ENCODE assay signal across 16 cellular contexts in genomic region chr17:73011016-73011486, GRCh38.
A peak's percentile ranks its signal among the peaks of the same experiment; 100 is the strongest.
DNase-seq lines count a peak whose midpoint lies in the region; ATAC-seq and TF ChIP-seq lines count a peak whose summit lies in the region.
"Had no signal": no experiment of that assay in that cellular context is flagged by ENCODE, and none has a peak within 500 bp of the region (broad histone marks: within the 10 kb centered on the region; RNA-seq: fewer than 3 reads in every experiment).

No MANE protein-coding gene starts in this region.

- H3K27ac ChIP-seq in AG04450 (ENCODE audit: low read depth, low read length) (peak overlapping the region; percentile 21), hepatocyte (no peak overlapping the region), substantia nigra (ENCODE audit: low read depth, low read length, poor library complexity, severe bottlenecking) (no peak overlapping the region)
- H3K27ac ChIP-seq in CD4-positive, alpha-beta memory T cell (ENCODE audit: low read depth, low read length) = no peak overlapping the region
- H3K27ac ChIP-seq: colonic mucosa, gastroesophageal sphincter, ovary, PC-9 had no signal

- peak overlapping the region in 6 of 7 donors; percentile 30 to 93 (median 81) for H3K27ac Mint-ChIP-seq in CD4-positive, alpha-beta memory T cell
- H3K27ac Mint-ChIP-seq in T-helper 2 cell treated with Interferon-gamma antibody and Interleukin-4, amounts not matched to agents 5 μg/mL and 100 μg/mL, for 36 hours = peak overlapping the region; percentile 82

- H3K4me3 ChIP-seq in AG04450 (ENCODE audit: low read depth, low read length) = no peak overlapping the region
- H3K4me3 ChIP-seq in CD4-positive, alpha-beta memory T cell (ENCODE audit: low read length in 2 of 2) = no peak overlapping the region
- H3K4me3 ChIP-seq in hepatocyte = no peak overlapping the region
- H3K4me3 ChIP-seq: colonic mucosa, gastroesophageal sphincter, ovary, PC-9 had no signal

- TF ChIP-seq CTCF in AG04450 (IDR thresholded peaks at IDR 0.05; ENCODE audit: low read depth, low read length) (no peak), hepatocyte (IDR thresholded peaks at IDR 0.05; ENCODE audit: poor library complexity) (no peak)

- peaks cover 1 to 4% of the 10 kb centered on the region in 2 donors for H3K36me3 Mint-ChIP-seq in CD4-positive, alpha-beta memory T cell
- H3K36me3 Mint-ChIP-seq in T-helper 2 cell treated with Interferon-gamma antibody and Interleukin-4, amounts not matched to agents 5 μg/mL and 100 μg/mL, for 36 hours (ENCODE audit: low read depth) = no peaks in the 10 kb centered on the region

- no peaks in the 10 kb centered on the region for H3K79me2 ChIP-seq in hepatocyte

- CTCF ChIA-PET in AG04450 (lab: Charles Lee) = no interaction called here
- CTCF ChIA-PET in CD4-positive, alpha-beta memory T cell (lab: Charles Lee; ENCODE audit: partially characterized antibody) = no interaction called here

- H3K9me3 Mint-ChIP-seq in CD4-positive, alpha-beta memory T cell = peaks cover 0 to 1% (median 0%) of the 10 kb centered on the region in 8 donors
- no peaks in the 10 kb centered on the region for H3K9me3 Mint-ChIP-seq in T-helper 2 cell treated with Interferon-gamma antibody and Interleukin-4, amounts not matched to agents 5 μg/mL and 100 μg/mL, for 36 hours

- H4K20me1 ChIP-seq in hepatocyte (ENCODE audit: insufficient read depth, poor library complexity, severe bottlenecking) = no peaks in the 10 kb centered on the region

- intact Hi-C loops in CD4-positive, alpha-beta memory T cell (cut with micrococcal nuclease) = no loop called here
- intact Hi-C loops in left colon (cut with DNase I, micrococcal nuclease) = no loop called here

- peaks cover 11% of the 10 kb centered on the region for H3K4me1 ChIP-seq in CD4-positive, alpha-beta memory T cell (ENCODE audit: insufficient read depth, low read length)
- H3K4me1 ChIP-seq in hepatocyte (ENCODE audit: insufficient read depth) = no peaks in the 10 kb centered on the region
- H3K4me1 ChIP-seq: colonic mucosa, gastroesophageal sphincter had no signal

- H3K9me2 ChIP-seq in hepatocyte (replicated peaks; ENCODE audit: insufficient read depth) = no peaks in the 10 kb centered on the region

- H3K36me3 ChIP-seq in CD4-positive, alpha-beta memory T cell (ENCODE audit: insufficient read depth, low read length) = no peaks in the 10 kb centered on the region
- no peaks in the 10 kb centered on the region for H3K36me3 ChIP-seq in hepatocyte (replicated peaks; ENCODE audit: insufficient read depth, low read depth)
- H3K36me3 ChIP-seq: colonic mucosa, gastroesophageal sphincter, ovary had no signal

- no peaks in the 10 kb centered on the region for H3K9me3 ChIP-seq in AG04450 (ENCODE audit: control insufficient read depth, insufficient read depth, low read length)
- H3K9me3 ChIP-seq in CD4-positive, alpha-beta memory T cell (ENCODE audit: control insufficient read depth in 1 of 2, low read length in 2 of 2) = no peaks in the 10 kb centered on the region
- no peaks in the 10 kb centered on the region for H3K9me3 ChIP-seq in hepatocyte (ENCODE audit: low read depth)
- H3K9me3 ChIP-seq: colonic mucosa, gastroesophageal sphincter, ovary had no signal

- no peaks in the 10 kb centered on the region for H3K27me3 Mint-ChIP-seq in CD4-positive, alpha-beta memory T cell
- H3K27me3 Mint-ChIP-seq in T-helper 2 cell treated with Interferon-gamma antibody and Interleukin-4, amounts not matched to agents 5 μg/mL and 100 μg/mL, for 36 hours (ENCODE audit: low read depth) = no peaks in the 10 kb centered on the region

- POLR2A ChIA-PET in AG04450 (lab: Yijun Ruan, JAX) = no interaction called here
- POLR2A ChIA-PET in CD4-positive, alpha-beta memory T cell (lab: Charles Lee; ENCODE audit: partially characterized antibody) = no interaction called here

- H3K4me2 ChIP-seq in hepatocyte = no peak overlapping the region
- H3K4me2 ChIP-seq: PC-9 had no signal

- peak overlapping the region in 7 of 8 donors; percentile 60 to 84 (median 79) for H3K4me3 Mint-ChIP-seq in CD4-positive, alpha-beta memory T cell
- H3K4me3 Mint-ChIP-seq in T-helper 2 cell treated with Interferon-gamma antibody and Interleukin-4, amounts not matched to agents 5 μg/mL and 100 μg/mL, for 36 hours = peak overlapping the region; percentile 69

- ATAC-seq in left colon (peak; percentile 65), GM18873 (IDR thresholded peaks at IDR 0.05; ENCODE audit: low FRiP score, unreplicated experiment) (no peak)
- ATAC-seq: gastroesophageal sphincter had no signal

- H3K4me1 Mint-ChIP-seq in CD4-positive, alpha-beta memory T cell = peaks cover 12 to 29% (median 20%) of the 10 kb centered on the region in 4 donors
- H3K4me1 Mint-ChIP-seq in T-helper 2 cell treated with Interferon-gamma antibody and Interleukin-4, amounts not matched to agents 5 μg/mL and 100 μg/mL, for 36 hours (ENCODE audit: low read depth) = peaks cover 12% of the 10 kb centered on the region

- DNase-seq in AG04450 (ENCODE audit: low read depth, low spot score) (no peak), left colon (peak in 1 of 2 donors; percentile 14), hepatocyte (ENCODE audit: low spot score) (no peak), NCI-H2029 treated with DMSO at 0.1 percent for 48 hours (lab: John Stamatoyannopoulos, UW) (no peak), substantia nigra (lab: John Stamatoyannopoulos, UW) (no peak)
- no peak for DNase-seq in CD4-positive, alpha-beta memory T cell
- no peak for DNase-seq in T-helper 2 cell treated with Interferon-gamma antibody and Interleukin-4, amounts not matched to agents 5 μg/mL and 100 μg/mL, for 36 hours (ENCODE audit: low spot score)
- DNase-seq: Calu3; colonic mucosa; GOT3; NCI-H187 treated with DMSO at 0.1 percent for 48 hours; ovary; PC-9; stimulated activated naive CD4-positive, alpha-beta T cell treated with Interleukin-2 at 50 U/mL for 16 hours had no signal

- H3K27me3 ChIP-seq in AG04450 (ENCODE audit: control insufficient read depth, insufficient read depth, low read length) = no peaks in the 10 kb centered on the region
- H3K27me3 ChIP-seq in CD4-positive, alpha-beta memory T cell (ENCODE audit: insufficient read depth, low read length) = no peaks in the 10 kb centered on the region
- H3K27me3 ChIP-seq in hepatocyte = no peaks in the 10 kb centered on the region
- H3K27me3 ChIP-seq: colonic mucosa, gastroesophageal sphincter, ovary had no signal

- H2AFZ ChIP-seq in hepatocyte = no peak overlapping the region
- H2AFZ ChIP-seq: PC-9 had no signal

- WGBS in hepatocyte (ENCODE audit: low lambda C conversion rate, missing lambda C conversion rate) = 88% methylated on average over 8 of the region's 8 CpGs
